8 cellular contexts compared by ENCODE assay signal in genomic region chr12:3077572-3078081, GRCh38. TPM values are rescaled to one million over a fixed set of nuclear protein-coding genes. Genes with fewer than 3 reads are reported as not detected.
DNase-seq lines count a peak whose midpoint lies in the region; ATAC-seq, FAIRE-seq and TF ChIP-seq lines count a peak whose summit lies in the region.

No MANE protein-coding gene starts in this region.

- no peak overlapping the region for H3K27ac ChIP-seq in iPS DF 6.9 (ENCODE audit: low read length)
- peak overlapping the region; percentile 34 to 69 for H3K27ac ChIP-seq in small intestine (ENCODE audit: low read depth in 1 of 2, low read length in 1 of 2)

- no CpG with 5 or more reads among the region's 32 CpGs for WGBS in iPS DF 6.9 (ENCODE audit: insufficient coverage, insufficient read length)
- WGBS in small intestine, 3 donors = 2 to 5% (median 3%) methylated on average over 12 to 32 of the region's 32 CpGs

- peak; percentile 2 for ATAC-seq in activated naive CD8-positive, alpha-beta T cell treated with anti-CD3 and anti-CD28 coated beads, Interleukin-2, amount 50 U/mL, for 24 hours
- ATAC-seq in HG03280 (IDR thresholded peaks at IDR 0.05; ENCODE audit: unreplicated experiment) = no peak

- no peaks in the 10 kb centered on the region for H3K9me3 Mint-ChIP-seq in activated naive CD8-positive, alpha-beta T cell treated with anti-CD3 and anti-CD28 coated beads, Interleukin-2, amount 50 U/mL, for 24 hours

- H3K27me3 Mint-ChIP-seq in activated naive CD8-positive, alpha-beta T cell treated with anti-CD3 and anti-CD28 coated beads, Interleukin-2, amount 50 U/mL, for 24 hours = peaks cover 19% of the 10 kb centered on the region

- POLR2A ChIA-PET in BJ (lab: Charles Lee) = no interaction called here

- DNase-seq in BJ (ENCODE audit: low read depth) (no peak), HT1080 (ENCODE audit: low read depth) (peak; percentile 24), iPS DF 6.9 (ENCODE audit: low read depth, low spot score) (no peak), small intestine (peak; percentile 11), medulla oblongata (ENCODE audit: extremely low spot score) (no peak), NCI-H1694 (lab: John Stamatoyannopoulos, UW) (no peak)
- no peak for DNase-seq in activated naive CD8-positive, alpha-beta T cell treated with anti-CD3 and anti-CD28 coated beads, Interleukin-2, amount 50 U/mL, for 24 hours

- H3K4me1 Mint-ChIP-seq in activated naive CD8-positive, alpha-beta T cell treated with anti-CD3 and anti-CD28 coated beads, Interleukin-2, amount 50 U/mL, for 24 hours = peaks cover 11% of the 10 kb centered on the region

- peak overlapping the region; percentile 66 for H3K4me3 ChIP-seq in BJ (ENCODE audit: low read depth, low read length)
- H3K4me3 ChIP-seq in iPS DF 6.9 (ENCODE audit: low read length) = peak overlapping the region; percentile 82; the same call in 1 of the 2 replicates
- H3K4me3 ChIP-seq in small intestine (ENCODE audit: low read depth in 1 of 2, low read length in 2 of 2) = peak overlapping the region; percentile 77 to 90

- H3K36me3 ChIP-seq in BJ (ENCODE audit: control insufficient read depth, insufficient read depth, low read length) (no peaks in the 10 kb centered on the region), iPS DF 6.9 (ENCODE audit: control insufficient read depth, insufficient read depth, low read length) (no peaks in the 10 kb centered on the region; the same call in 1 of the 2 replicates), small intestine (ENCODE audit: control insufficient read depth in 2 of 2, insufficient read depth in 2 of 2, low read length in 2 of 2) (no peaks in the 10 kb centered on the region)

- H3K27me3 ChIP-seq in BJ (ENCODE audit: control insufficient read depth, insufficient read depth, low read length) (no peaks in the 10 kb centered on the region), iPS DF 6.9 (ENCODE audit: control insufficient read depth, insufficient read depth, low read length) (no peaks in the 10 kb centered on the region), small intestine (ENCODE audit: control insufficient read depth in 2 of 2, insufficient read depth in 2 of 2, low read length in 2 of 2) (no peaks in the 10 kb centered on the region)

- H3K4me1 ChIP-seq in iPS DF 6.9 (ENCODE audit: control insufficient read depth, insufficient read depth, low read length) = peaks cover 1% of the 10 kb centered on the region; the same call in 1 of the 2 replicates
- peaks cover 0 to 6% of the 10 kb centered on the region in 2 donors for H3K4me1 ChIP-seq in small intestine (ENCODE audit: control insufficient read depth in 2 of 2, insufficient read depth in 1 of 2, low read depth in 1 of 2, low read length in 1 of 2)

- H3K4me3 Mint-ChIP-seq in activated naive CD8-positive, alpha-beta T cell treated with anti-CD3 and anti-CD28 coated beads, Interleukin-2, amount 50 U/mL, for 24 hours = peak overlapping the region; percentile 66

- FAIRE-seq in small intestine (lab: Jason Lieb, UNC) = no peak

- H3K9me3 ChIP-seq in iPS DF 6.9 (ENCODE audit: control insufficient read depth, insufficient read depth, low read length) = no peaks in the 10 kb centered on the region
- no peaks in the 10 kb centered on the region for H3K9me3 ChIP-seq in small intestine (ENCODE audit: control insufficient read depth, low read depth)

- CTCF ChIA-PET in BJ (lab: Yijun Ruan, JAX) = interaction anchor here (0.9 to 1.6 kb wide), 7 partner anchors 16 to 223 kb away, joined by 3 to 6 read pairs (median 4); no protein-coding TSS in a partner anchor

- no peaks in the 10 kb centered on the region for H3K36me3 Mint-ChIP-seq in activated naive CD8-positive, alpha-beta T cell treated with anti-CD3 and anti-CD28 coated beads, Interleukin-2, amount 50 U/mL, for 24 hours (ENCODE audit: low read depth)

- peak overlapping the region; percentile 27 for H3K27ac Mint-ChIP-seq in activated naive CD8-positive, alpha-beta T cell treated with anti-CD3 and anti-CD28 coated beads, Interleukin-2, amount 50 U/mL, for 24 hours

- TF ChIP-seq CTCF in BJ (IDR thresholded peaks at IDR 0.05; ENCODE audit: insufficient read depth, low read depth, low read length) = no peak

RNA-seq across cellular contexts. Expression of gene TSPAN9, which starts 0.4 kb away (rescaled TPM):
- polyA plus RNA-seq in BJ (2011; rRNA removed) = 45.2 and 67.0 TPM in 2 replicates
- polyA minus RNA-seq in BJ (2011; rRNA and poly(A)+ RNA removed) = 20.1 and 25.6 TPM in 2 replicates
- total RNA-seq in HT1080 (2014; rRNA removed; shearing (Covaris generic)) = 18.5 and 21.3 TPM in 2 replicates
- polyA plus RNA-seq in HT1080 (2015; cell fraction: cytosol; rRNA removed) = 20.5 and 27.7 TPM in 2 replicates
- polyA plus RNA-seq in HT1080 (2015; cell fraction: nucleus; rRNA removed) = 29.4 and 34.3 TPM in 2 replicates
- polyA plus RNA-seq in small intestine = 10 to 100 TPM in 1 of 3 donors, 1 to 10 TPM in 2; 1.3 to 23.1 (median 2.4) TPM

Comparison
In these comparisons a context has a peak if more than half of its experiments do, and no peak if none do; other contexts are left out.
1. DNase-seq: peak in HT1080 (single experiment) and small intestine (single experiment); none in BJ (single experiment), activated naive CD8-positive, alpha-beta T cell treated with anti-CD3 and anti-CD28 coated beads, Interleukin-2, amount 50 U/mL, for 24 hours (single experiment), iPS DF 6.9 (single experiment), medulla oblongata (single experiment) and NCI-H1694 (single experiment).
2. Peak in every context shown above with its lines, with median percentiles within 50 percentile points of each other: H3K4me3 ChIP-seq.